ENCODE assay signal across 24 cellular contexts in the genomic region with DNA sequence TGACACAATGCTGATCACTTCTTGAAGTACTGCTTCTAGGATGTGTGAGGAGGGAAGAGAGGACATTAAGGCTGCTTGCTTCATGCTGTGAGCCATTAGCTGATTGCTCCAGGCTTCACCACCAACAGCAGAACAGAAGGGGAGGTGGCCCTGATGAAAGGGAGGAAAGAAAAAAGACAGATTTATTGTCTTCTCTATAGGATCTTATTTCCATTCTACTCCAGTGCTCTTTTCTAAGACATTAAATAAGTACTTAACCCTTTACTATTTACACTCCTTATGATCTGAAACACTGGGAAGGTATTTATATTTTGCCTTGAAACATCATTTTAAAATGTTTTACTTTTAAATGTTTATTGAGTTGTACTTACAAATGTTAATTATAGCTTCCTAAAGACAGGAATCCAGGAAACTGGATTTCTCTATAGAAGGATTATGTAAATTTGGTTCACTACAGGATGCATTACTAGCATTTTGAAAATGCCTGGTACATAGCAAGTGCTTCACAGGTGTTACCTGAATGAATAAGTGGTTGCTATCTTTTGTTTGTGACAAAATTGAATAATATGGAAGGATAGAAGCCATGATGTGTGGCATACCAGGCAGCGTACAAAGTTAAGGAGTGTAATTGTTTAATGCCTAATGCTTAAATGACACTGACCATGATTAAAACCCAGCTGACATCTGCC.
DNase-seq lines count a peak whose midpoint lies in the region; ATAC-seq lines count a peak whose summit lies in the region.
"Had no signal": no experiment of that assay in that cellular context is flagged by ENCODE, and none has a peak within 500 bp of the region (broad histone marks: within the 10 kb centered on the region; RNA-seq: fewer than 3 reads in every experiment).

No MANE protein-coding gene starts in this region.

- no peak overlapping the region for H3K18ac ChIP-seq in mesendoderm (ENCODE audit: low read length)

- H3K9me3 ChIP-seq in NT2/D1 (ENCODE audit: insufficient read depth, low read length) = no peaks in the 10 kb centered on the region
- no peaks in the 10 kb centered on the region for H3K9me3 ChIP-seq in effector memory CD4-positive, alpha-beta T cell (ENCODE audit: control insufficient read depth, low read length)
- H3K9me3 ChIP-seq: ovary, SJCRH30 had no signal

- no peak overlapping the region for H3K4me2 ChIP-seq in mesendoderm (ENCODE audit: low read length)
- H3K4me2 ChIP-seq: hepatocyte, PC-9 had no signal

- no peak overlapping the region for H4K5ac ChIP-seq in mesendoderm (ENCODE audit: low read length)

- H2BK15ac ChIP-seq in mesendoderm (replicated peaks; ENCODE audit: low read depth) = no peak overlapping the region

- no peak overlapping the region for H3K4me3 ChIP-seq in H7 (ENCODE audit: insufficient read depth, low read depth, low read length)
- H3K4me3 ChIP-seq in NT2/D1 (ENCODE audit: insufficient read length, low read depth) = no peak overlapping the region
- no peak overlapping the region for H3K4me3 ChIP-seq in mesendoderm (ENCODE audit: low read length)
- H3K4me3 ChIP-seq in effector memory CD4-positive, alpha-beta T cell (ENCODE audit: insufficient read depth, low read depth, low read length, poor library complexity, severe bottlenecking) = no peak overlapping the region
- H3K4me3 ChIP-seq: hepatocyte, left ventricle myocardium inferior, ovary, PC-9, SJCRH30, skin epidermis had no signal

- no peak overlapping the region for H3K56ac ChIP-seq in mesendoderm (ENCODE audit: low read length)

- no peaks in the 10 kb centered on the region for H3K79me1 ChIP-seq in mesendoderm (ENCODE audit: low read length)

- H3K36me3 ChIP-seq in H7 (replicated peaks; ENCODE audit: control insufficient read depth, insufficient read depth, low read length) = no peaks in the 10 kb centered on the region
- no peaks in the 10 kb centered on the region for H3K36me3 ChIP-seq in NT2/D1 (ENCODE audit: insufficient read depth, insufficient read length, low read length)
- no peaks in the 10 kb centered on the region for H3K36me3 ChIP-seq in mesendoderm (ENCODE audit: control insufficient read depth, insufficient read depth, low read length)
- no peaks in the 10 kb centered on the region for H3K36me3 ChIP-seq in effector memory CD4-positive, alpha-beta T cell (ENCODE audit: control insufficient read depth, insufficient read depth, low read length)
- H3K36me3 ChIP-seq: left ventricle myocardium inferior, ovary, SJCRH30 had no signal

- H2AK5ac ChIP-seq in mesendoderm (ENCODE audit: low read length) = no peak overlapping the region

- no peaks in the 10 kb centered on the region for H3K27me3 ChIP-seq in H7 (ENCODE audit: control insufficient read depth, insufficient read depth, low read length)
- no peaks in the 10 kb centered on the region for H3K27me3 ChIP-seq in NT2/D1 (ENCODE audit: insufficient read depth, insufficient read length)
- no peaks in the 10 kb centered on the region for H3K27me3 ChIP-seq in mesendoderm (ENCODE audit: insufficient read depth, low read length, poor library complexity)
- H3K27me3 ChIP-seq in effector memory CD4-positive, alpha-beta T cell (replicated peaks; ENCODE audit: control insufficient read depth, insufficient read depth, low read length, poor library complexity, severe bottlenecking) = no peaks in the 10 kb centered on the region
- H3K27me3 ChIP-seq: hepatocyte, ovary, SJCRH30 had no signal

- H3K9ac ChIP-seq in NT2/D1 (ENCODE audit: insufficient read length, low read depth) (no peak overlapping the region), mesendoderm (ENCODE audit: low read length) (no peak overlapping the region)

- H3K27ac ChIP-seq in mesendoderm (ENCODE audit: low read depth, low read length) = no peak overlapping the region
- H3K27ac ChIP-seq in effector memory CD4-positive, alpha-beta T cell (ENCODE audit: insufficient read depth, low read length, poor library complexity, severe bottlenecking) = no peak overlapping the region
- H3K27ac ChIP-seq: hepatocyte, left ventricle myocardium inferior, ovary, PC-9, SJCRH30, skin epidermis had no signal

- H4K8ac ChIP-seq in mesendoderm (ENCODE audit: low read depth, low read length) = no peak overlapping the region

- no CpG with 5 or more reads among the region's 1 CpG for WGBS in mesendoderm (ENCODE audit: extremely low coverage, insufficient coverage, low lambda C conversion rate)

- H2BK5ac ChIP-seq in mesendoderm (ENCODE audit: low read length) = no peak overlapping the region

- H2BK120ac ChIP-seq in mesendoderm (ENCODE audit: low read depth, low read length) = no peak overlapping the region

- no peaks in the 10 kb centered on the region for H3K79me2 ChIP-seq in mesendoderm (ENCODE audit: control insufficient read depth, insufficient read depth, low read length)
- H3K79me2 ChIP-seq: hepatocyte had no signal

- H3K4me1 ChIP-seq in NT2/D1 (ENCODE audit: insufficient read depth, insufficient read length) (no peaks in the 10 kb centered on the region), mesendoderm (ENCODE audit: control insufficient read depth, low read depth, low read length) (no peaks in the 10 kb centered on the region)
- no peaks in the 10 kb centered on the region for H3K4me1 ChIP-seq in effector memory CD4-positive, alpha-beta T cell (ENCODE audit: control insufficient read depth, insufficient read depth, low read length, poor library complexity, severe bottlenecking)
- H3K4me1 ChIP-seq: left ventricle myocardium inferior, SJCRH30 had no signal

- peak; percentile 23 for DNase-seq in H7
- peak; percentile 30 for DNase-seq in NCI-H146 treated with DMSO at 0.1 percent for 48 hours (lab: John Stamatoyannopoulos, UW; ENCODE audit: unreplicated experiment)
- DNase-seq in NT2/D1 (ENCODE audit: low read depth, low spot score) = peak; percentile 70
- DNase-seq in mesendoderm = peak; percentile 91
- DNase-seq in effector CD4-positive, alpha-beta T cell = no peak
- DNase-seq in COLO668 (lab: John Stamatoyannopoulos, UW; ENCODE audit: unreplicated experiment) = no peak
- DNase-seq in effector memory CD4-positive, alpha-beta T cell = no peak
- DNase-seq: activated effector memory CD4-positive, alpha-beta T cell treated with anti-CD3 and anti-CD28 coated beads, Interleukin-2, amount 50 U/mL, for 16 hours; amygdala; CD8-positive, alpha-beta T cell; central memory CD4-positive, alpha-beta T cell; EL; left ventricle myocardium inferior; MM.1S; NCI-H510A; ovary; PC-9; SJCRH30; stimulated activated CD4-positive, alpha-beta T cell treated with anti-CD3 and anti-CD28 coated beads, Interleukin-4, amount 100 ng/mL, for 24 hours; T-helper 2 cell had no signal

- ATAC-seq in GM19351 (IDR thresholded peaks at IDR 0.05; ENCODE audit: unreplicated experiment) = no peak
- ATAC-seq: activated CD4-positive, CD25-positive, alpha-beta regulatory T cell treated with anti-CD3 and anti-CD28 coated beads, Interleukin-2, amount 50 U/mL, for 24 hours; CD8-positive, alpha-beta T cell had no signal

- H3K4ac ChIP-seq in mesendoderm (ENCODE audit: low read depth, low read length) = no peak overlapping the region

- H3K23ac ChIP-seq in mesendoderm (ENCODE audit: low read length) = no peak overlapping the region

Comparison
In these comparisons a context has a peak if more than half of its experiments do, and no peak if none do; other contexts are left out.
1. DNase-seq: peak in H7 (single experiment), NCI-H146 treated with DMSO at 0.1 percent for 48 hours (single experiment), NT2/D1 (single experiment) and mesendoderm (single experiment); none in effector CD4-positive, alpha-beta T cell (single experiment), COLO668 (single experiment) and effector memory CD4-positive, alpha-beta T cell (0 of 3).